ENCODE assay signal across 8 cellular contexts in the genomic region with DNA sequence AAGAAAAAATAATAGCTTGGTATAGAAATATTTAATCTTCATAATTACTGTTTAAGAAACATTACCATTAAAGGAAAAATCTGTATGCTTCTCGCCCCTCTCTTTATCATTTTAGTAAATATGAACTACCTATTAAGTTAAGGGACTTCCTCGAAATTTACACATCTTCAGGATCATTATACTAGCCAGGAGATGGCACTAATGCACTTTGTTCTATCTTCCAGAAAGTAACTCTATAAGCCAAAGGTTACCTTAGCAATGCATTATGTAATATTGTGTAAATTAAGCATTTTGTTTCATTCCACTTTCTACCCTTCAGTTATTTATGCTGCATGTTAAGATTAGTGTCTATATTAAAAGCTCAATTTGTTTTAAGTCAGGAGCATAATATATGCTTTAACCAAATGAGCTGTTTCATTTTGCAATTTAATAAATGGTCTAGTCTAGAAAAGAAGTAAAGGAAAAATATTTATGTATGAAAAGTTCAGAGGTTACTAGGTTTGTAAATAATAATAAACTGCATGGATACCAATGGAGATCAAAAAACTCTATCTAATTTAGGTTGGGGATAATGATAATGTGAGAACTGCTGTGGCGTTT.
DNase-seq lines count a peak whose midpoint lies in the region; ATAC-seq and TF ChIP-seq lines count a peak whose summit lies in the region.

No MANE protein-coding gene starts in this region.

- H3K27ac ChIP-seq in OCI-LY3 (ENCODE audit: low read length) (no peak overlapping the region), right cardiac atrium (ENCODE audit: low read length) (no peak overlapping the region)

- ATAC-seq in HG03442 (IDR thresholded peaks at IDR 0.05; ENCODE audit: unreplicated experiment) (peak; percentile 56), GM21786 (IDR thresholded peaks at IDR 0.05; ENCODE audit: unreplicated experiment) (no peak), right cardiac atrium (no peak)

- no peak overlapping the region for H3K9ac ChIP-seq in OCI-LY3 (ENCODE audit: low read length)

- no peak overlapping the region for H3K4me2 ChIP-seq in OCI-LY3 (ENCODE audit: low read length)

- H3K4me1 ChIP-seq in OCI-LY3 (ENCODE audit: low read length) (peaks cover 11% of the 10 kb centered on the region), right cardiac atrium (ENCODE audit: control insufficient read depth, insufficient read depth, low read length) (no peaks in the 10 kb centered on the region)

- intact Hi-C loops in right cardiac atrium (cut with DNase I) = loop anchor here in 1 of 4 donors (10.0 kb wide), 2 partner anchors 382 to 822 kb away; no protein-coding TSS in a partner anchor

- peak; percentile 68 for TF ChIP-seq CTCF in OCI-LY3 (IDR thresholded peaks at IDR 0.05; ENCODE audit: low read depth, low read length)
- peak; percentile 21 for TF ChIP-seq CTCF in fibroblast of villous mesenchyme (IDR thresholded peaks at IDR 0.05; ENCODE audit: insufficient read depth, low read depth, low read length)

- no peaks in the 10 kb centered on the region for H3K27me3 ChIP-seq in OCI-LY3 (ENCODE audit: low read depth, low read length)
- no peaks in the 10 kb centered on the region for H3K27me3 ChIP-seq in right cardiac atrium (ENCODE audit: control insufficient read depth, insufficient read depth)

- DNase-seq in DMS 273 treated with DMSO at 0.1 percent for 48 hours (lab: John Stamatoyannopoulos, UW) (peak; percentile 55), fibroblast of villous mesenchyme (ENCODE audit: low read depth) (peak; percentile 23), retina (no peak), right cardiac atrium (no peak)
- DNase-seq in activated T-cell treated with anti-CD3 and anti-CD28 coated beads, Interleukin-2, amount 50 U/mL, for 48 hours = no peak

- H2AFZ ChIP-seq in OCI-LY3 (ENCODE audit: low read depth, low read length) = no peak overlapping the region

- no peaks in the 10 kb centered on the region for H3K79me2 ChIP-seq in OCI-LY3 (ENCODE audit: low read length)

- H3K36me3 ChIP-seq in OCI-LY3 (replicated peaks; ENCODE audit: low read depth, low read length) = peaks cover 6% of the 10 kb centered on the region

- WGBS in right cardiac atrium = 55% methylated on average over 3 of the region's 3 CpGs

- H4K20me1 ChIP-seq in OCI-LY3 (ENCODE audit: insufficient read depth, low read length) = no peaks in the 10 kb centered on the region

- H3K9me3 ChIP-seq in OCI-LY3 (ENCODE audit: insufficient read depth, low read length) (peaks cover 6% of the 10 kb centered on the region), right cardiac atrium (ENCODE audit: control insufficient read depth, low read length) (no peaks in the 10 kb centered on the region)

- no peak overlapping the region for H3K4me3 ChIP-seq in OCI-LY3 (ENCODE audit: low read length)
- H3K4me3 ChIP-seq in fibroblast of villous mesenchyme (ENCODE audit: low read depth, low read length) = no peak overlapping the region
- no peak overlapping the region for H3K4me3 ChIP-seq in right cardiac atrium (ENCODE audit: low read length)

Comparison
In these comparisons a context has a peak if more than half of its experiments do, and no peak if none do; other contexts are left out.
1. DNase-seq: peak in DMS 273 treated with DMSO at 0.1 percent for 48 hours (single experiment) and fibroblast of villous mesenchyme (single experiment); none in activated T-cell treated with anti-CD3 and anti-CD28 coated beads, Interleukin-2, amount 50 U/mL, for 48 hours (0 of 2), retina (single experiment) and right cardiac atrium (0 of 3).